In the genomic region with DNA sequence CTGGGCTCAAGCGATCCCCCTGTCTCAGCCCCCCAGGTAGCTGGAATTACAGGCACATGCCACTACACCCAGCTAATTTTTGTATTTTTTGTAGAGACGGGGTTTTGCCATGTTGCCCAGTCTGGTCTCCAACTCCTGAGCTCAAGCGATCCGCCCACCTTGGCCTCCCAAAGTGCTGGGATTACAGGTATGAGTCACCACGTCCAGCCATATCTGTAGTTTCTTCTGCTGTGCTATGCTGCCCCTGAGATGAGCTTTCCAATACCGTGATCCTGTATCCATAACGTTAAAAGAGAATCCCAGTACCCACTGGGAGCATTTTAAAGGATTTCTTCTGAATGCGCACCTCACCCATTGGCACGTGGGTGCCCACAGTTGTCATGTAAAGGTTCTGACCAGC, we compare ENCODE assay signal across 7 cellular contexts. TPM values are rescaled to one million over a fixed set of nuclear protein-coding genes. Genes with fewer than 3 reads are reported as not detected.
"Had no signal": no experiment of that assay in that cellular context is flagged by ENCODE, and none has a peak within 500 bp of the region (broad histone marks: within the 10 kb centered on the region; RNA-seq: fewer than 3 reads in every experiment).

No MANE protein-coding gene starts in this region.

RNA-seq across cellular contexts. Expression of a gene that starts 20.2 kb away (rescaled TPM):
- total RNA-seq: activated naive CD4-positive, alpha-beta T cell treated with anti-CD3 and anti-CD28 coated beads for 36 hours; activated naive CD4-positive, alpha-beta T cell treated with anti-CD3 and anti-CD28 coated beads, Interleukin-2, amount 50 U/mL, for 72 hours; activated naive CD8-positive, alpha-beta T cell treated with anti-CD3 and anti-CD28 coated beads for 36 hours; activated T-cell treated with anti-CD3 and anti-CD28 coated beads, Interleukin-2, amount 50 U/mL, for 72 hours; activated T-helper 1 cell treated with anti-CD3 and anti-CD28 coated beads, Interleukin-12 subunit alpha, Interleukin-12 subunit beta, Interleukin-2, Interleukin-4 antibody, amounts not matched to agents 30 ng/mL and 10 ng/mL and 1 ng/mL, durations not matched to agents 14 hours and 24 hours and 36 hours; activated T-helper 2 cell treated with anti-CD3 and anti-CD28 coated beads, Interferon-gamma antibody, Interleukin-2, Interleukin-4, amounts not matched to agents 10 μg/mL and 5 μg/mL and 100 μg/mL, durations not matched to agents 14 hours and 24 hours and 36 hours; ascending aorta had no signal
